8 cellular contexts compared by ENCODE assay signal in the genomic region with DNA sequence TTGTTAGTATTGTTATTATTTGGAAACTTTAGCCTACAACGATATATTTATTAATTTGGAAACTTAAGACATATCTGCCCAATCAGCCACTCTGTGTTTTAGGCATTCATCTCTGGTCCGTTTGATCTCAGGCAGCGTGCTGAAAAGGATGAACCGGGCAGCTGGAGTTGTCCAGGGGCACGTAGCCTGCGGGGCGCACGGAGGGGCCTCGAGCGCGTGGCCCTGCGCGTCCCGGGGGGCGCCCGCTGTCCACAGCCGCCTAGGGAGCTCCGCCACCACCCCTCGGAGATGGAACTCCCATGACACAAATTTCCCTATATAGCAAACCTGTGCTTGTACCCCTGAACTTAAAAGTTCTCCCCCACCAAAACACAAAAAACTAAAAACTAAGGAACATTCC. TPM values are rescaled to one million over a fixed set of nuclear protein-coding genes. Genes with fewer than 3 reads are reported as not detected.
A peak's percentile ranks its signal among the peaks of the same experiment; 100 is the strongest.
DNase-seq lines count a peak whose midpoint lies in the region; TF ChIP-seq lines count a peak whose summit lies in the region.

No MANE protein-coding gene starts in this region.

- intact Hi-C loops in activated CD4-positive, alpha-beta memory T cell treated with anti-CD3 and anti-CD28 coated beads for 36 hours (cut with micrococcal nuclease), result loop anchor here (1.0 to 2.0 kb wide), 3 partner anchors 24 to 244 kb away; a partner anchor contains a TSS
- intact Hi-C loops in spleen (cut with DNase I; ENCODE audit: low total_unique reads), result loop anchor here (10.0 kb wide), 1 partner anchor 66 kb away; no protein-coding TSS in a partner anchor

- DNase-seq in T-helper 1 cell (no peak), iPS DF 6.9 (ENCODE audit: low read depth, low spot score) (no peak), spleen (no peak), NCI-H446 treated with DMSO at 0.1 percent for 48 hours (lab: John Stamatoyannopoulos, UW) (no peak), inferior parietal cortex (ENCODE audit: extremely low spot score) (no peak), SK-N-DZ (ENCODE audit: low spot score) (no peak)
- no peak for DNase-seq in activated CD4-positive, alpha-beta memory T cell treated with anti-CD3 and anti-CD28 coated beads for 36 hours

- H3K27ac Mint-ChIP-seq in T-helper 1 cell treated with Interleukin-12 subunit alpha and Interleukin-12 subunit beta and Interleukin-4 antibody, amounts not matched to agents 30 μg/mL and 1 μg/mL, for 36 hours, result no peak overlapping the region
- H3K27ac Mint-ChIP-seq in activated CD4-positive, alpha-beta memory T cell treated with anti-CD3 and anti-CD28 coated beads for 36 hours, result no peak overlapping the region

- no peak for TF ChIP-seq POLR2A in spleen (IDR thresholded peaks at IDR 0.05)

- peak overlapping the region; percentile 45; the same call in 1 of the 2 replicates for H3K4me3 ChIP-seq in iPS DF 6.9 (ENCODE audit: low read length)
- H3K4me3 ChIP-seq in spleen, result peak overlapping the region in 7 of 8 donors; percentile 37 to 77 (median 47)

- CTCF ChIA-PET in activated CD4-positive, alpha-beta memory T cell treated with anti-CD3 and anti-CD28 coated beads for 36 hours (lab: Charles Lee), result interaction anchor here (0.7 to 4.0 kb wide), 21 partner anchors 13 to 436 kb away, joined by 3 to 20 read pairs (median 4); a partner anchor contains a TSS

- H3K9me3 ChIP-seq in iPS DF 6.9 (ENCODE audit: control insufficient read depth, insufficient read depth, low read length) (no peaks in the 10 kb centered on the region), spleen (no peaks in the 10 kb centered on the region)

- TF ChIP-seq CTCF in spleen (IDR thresholded peaks at IDR 0.05 in 8 of 11, conservative IDR thresholded peaks at IDR 0.05 in 3 of 11), result no peak

- H3K4me1 Mint-ChIP-seq in T-helper 1 cell treated with Interleukin-12 subunit alpha and Interleukin-12 subunit beta and Interleukin-4 antibody, amounts not matched to agents 30 μg/mL and 1 μg/mL, for 36 hours (ENCODE audit: low read depth), result peaks cover 13% of the 10 kb centered on the region
- H3K4me1 Mint-ChIP-seq in activated CD4-positive, alpha-beta memory T cell treated with anti-CD3 and anti-CD28 coated beads for 36 hours (ENCODE audit: low read depth), result peaks cover 20% of the 10 kb centered on the region

- peaks cover 5% of the 10 kb centered on the region for H3K9me3 Mint-ChIP-seq in T-helper 1 cell treated with Interleukin-12 subunit alpha and Interleukin-12 subunit beta and Interleukin-4 antibody, amounts not matched to agents 30 μg/mL and 1 μg/mL, for 36 hours
- peaks cover 12% of the 10 kb centered on the region for H3K9me3 Mint-ChIP-seq in activated CD4-positive, alpha-beta memory T cell treated with anti-CD3 and anti-CD28 coated beads for 36 hours

- H3K4me1 ChIP-seq in iPS DF 6.9 (ENCODE audit: control insufficient read depth, insufficient read depth, low read length) (no peaks in the 10 kb centered on the region), spleen (peaks cover 0 to 31% (median 7%) of the 10 kb centered on the region in 6 donors)

- peak overlapping the region; percentile 65 for H3K4me3 Mint-ChIP-seq in T-helper 1 cell treated with Interleukin-12 subunit alpha and Interleukin-12 subunit beta and Interleukin-4 antibody, amounts not matched to agents 30 μg/mL and 1 μg/mL, for 36 hours
- peak overlapping the region; percentile 72 for H3K4me3 Mint-ChIP-seq in activated CD4-positive, alpha-beta memory T cell treated with anti-CD3 and anti-CD28 coated beads for 36 hours

- POLR2A ChIA-PET in activated CD4-positive, alpha-beta memory T cell treated with anti-CD3 and anti-CD28 coated beads for 36 hours (lab: Charles Lee), result interaction anchor here (1.4 kb wide), 1 partner anchor 25 kb away, joined by 3 read pairs; a partner anchor contains a TSS

- H3K36me3 Mint-ChIP-seq in T-helper 1 cell treated with Interleukin-12 subunit alpha and Interleukin-12 subunit beta and Interleukin-4 antibody, amounts not matched to agents 30 μg/mL and 1 μg/mL, for 36 hours (ENCODE audit: low read depth), result peaks cover 5% of the 10 kb centered on the region
- H3K36me3 Mint-ChIP-seq in activated CD4-positive, alpha-beta memory T cell treated with anti-CD3 and anti-CD28 coated beads for 36 hours, result no peaks in the 10 kb centered on the region

- H3K36me3 ChIP-seq in iPS DF 6.9 (ENCODE audit: control insufficient read depth, insufficient read depth, low read length), result no peaks in the 10 kb centered on the region
- H3K36me3 ChIP-seq in spleen, result no peaks in the 10 kb centered on the region

- H3K27ac ChIP-seq in iPS DF 6.9 (ENCODE audit: low read length) (no peak overlapping the region), spleen (no peak overlapping the region)

- H3K27me3 ChIP-seq in iPS DF 6.9 (ENCODE audit: control insufficient read depth, insufficient read depth, low read length) (no peaks in the 10 kb centered on the region), spleen (replicated peaks in 1 of 7) (peaks cover 0 to 48% (median 11%) of the 10 kb centered on the region in 7 donors)

- no CpG with 5 or more reads among the region's 19 CpGs for WGBS in iPS DF 6.9 (ENCODE audit: insufficient coverage, insufficient read length)
- WGBS in spleen, 5 donors, result 74 to 78% (median 77%) methylated on average over 19 of the region's 19 CpGs

- H3K27me3 Mint-ChIP-seq in T-helper 1 cell treated with Interleukin-12 subunit alpha and Interleukin-12 subunit beta and Interleukin-4 antibody, amounts not matched to agents 30 μg/mL and 1 μg/mL, for 36 hours (ENCODE audit: low read depth), result peaks cover 37% of the 10 kb centered on the region
- H3K27me3 Mint-ChIP-seq in activated CD4-positive, alpha-beta memory T cell treated with anti-CD3 and anti-CD28 coated beads for 36 hours, result no peaks in the 10 kb centered on the region

RNA-seq across cellular contexts. Expression of a gene that starts 24.3 kb away (rescaled TPM):
- 100 to 1,000 TPM; 223 to 241 TPM for total RNA-seq in activated CD4-positive, alpha-beta memory T cell treated with anti-CD3 and anti-CD28 coated beads for 36 hours
- total RNA-seq in spleen, result 10 to 100 TPM in 4 of 7 donors, 1 to 10 TPM in 3; 6.2 to 21.6 (median 13.4) TPM
- 1 to 10 TPM in 2 of 3 donors, under 1 TPM in 1; 0.61 to 3.6 (median 1.7) TPM for polyA plus RNA-seq in spleen
- polyA plus RNA-seq in SK-N-DZ (2014; cell fraction: cytosol; rRNA removed), result 23.2 and 23.9 TPM in 2 replicates
- 37.5 and 59.2 TPM in 2 replicates for polyA plus RNA-seq in SK-N-DZ (2014; cell fraction: nucleus; rRNA removed)

Comparison
In these comparisons a context has a peak if more than half of its experiments do, and no peak if none do; other contexts are left out.
1. RNA of a gene that starts 24.3 kb away (total RNA-seq): 223 to 241 TPM in activated CD4-positive, alpha-beta memory T cell treated with anti-CD3 and anti-CD28 coated beads for 36 hours; 6.2 to 21.6 TPM in spleen; every median in the first group is over 4 times any median in the second.